Comparison of ENCODE assay signal across 11 cellular contexts in the genomic region with DNA sequence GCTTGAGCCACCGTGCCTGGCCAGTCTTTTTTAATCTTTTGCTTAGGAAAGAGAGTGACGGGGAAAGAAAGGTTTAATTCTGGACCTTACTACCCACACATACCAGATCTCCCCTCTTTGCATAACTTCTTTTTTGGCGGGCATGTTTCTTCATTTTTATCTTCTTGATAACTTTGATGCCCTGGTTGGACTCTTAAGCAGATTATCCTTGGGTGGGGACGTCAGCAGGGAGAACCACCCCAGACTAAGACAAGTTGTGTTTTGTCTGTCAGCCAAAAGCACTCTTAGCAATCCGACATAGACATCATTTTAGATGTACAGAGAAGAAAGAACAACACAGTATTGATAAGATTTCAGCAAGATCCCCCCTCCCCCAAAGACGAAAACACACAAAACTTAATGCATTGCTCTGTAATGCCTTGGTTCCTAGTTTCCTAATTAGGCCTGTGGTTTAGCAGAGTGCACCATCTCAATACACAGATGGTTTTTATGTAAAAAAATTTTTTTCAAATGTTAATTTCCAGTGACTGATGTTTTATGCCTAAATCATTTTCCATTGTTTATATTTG.
A peak's percentile ranks its signal among the peaks of the same experiment; 100 is the strongest.
DNase-seq lines count a peak whose midpoint lies in the region; ATAC-seq and TF ChIP-seq lines count a peak whose summit lies in the region.
"Had no signal": no experiment of that assay in that cellular context is flagged by ENCODE, and none has a peak within 500 bp of the region (broad histone marks: within the 10 kb centered on the region; RNA-seq: fewer than 3 reads in every experiment).

No MANE protein-coding gene starts in this region.

- peaks cover 13% of the 10 kb centered on the region for H3K36me3 Mint-ChIP-seq in CD4-positive, CD25-positive, alpha-beta regulatory T cell

- H3K36me3 ChIP-seq in CD4-positive, CD25-positive, alpha-beta regulatory T cell (ENCODE audit: control insufficient read depth, insufficient read depth, low read length): peaks cover 5% of the 10 kb centered on the region
- H3K36me3 ChIP-seq in mucosa of descending colon (ENCODE audit: low read depth): no peaks in the 10 kb centered on the region

- peak overlapping the region; percentile 2 for H3K4me3 ChIP-seq in CD4-positive, CD25-positive, alpha-beta regulatory T cell (ENCODE audit: low read depth, low read length)
- H3K4me3 ChIP-seq in Jurkat, Clone E6-1 (ENCODE audit: low read length): peak overlapping the region; percentile 24
- H3K4me3 ChIP-seq in mucosa of descending colon: no peak overlapping the region

- peak overlapping the region; percentile 8 to 82 (median 56) for H3K27ac Mint-ChIP-seq in CD4-positive, CD25-positive, alpha-beta regulatory T cell

- TF ChIP-seq CTCF in mucosa of descending colon (IDR thresholded peaks at IDR 0.05): no peak

- H3K27me3 Mint-ChIP-seq in CD4-positive, CD25-positive, alpha-beta regulatory T cell: no peaks in the 10 kb centered on the region
- H3K27me3 Mint-ChIP-seq: CD4-positive, alpha-beta memory T cell had no signal

- intact Hi-C loops in mucosa of descending colon (cut with DNase I, micrococcal nuclease): no loop called here

- H3K27ac ChIP-seq in CD4-positive, CD25-positive, alpha-beta regulatory T cell (ENCODE audit: insufficient read depth, low read length, poor library complexity, severe bottlenecking): no peak overlapping the region

- H3K4me3 Mint-ChIP-seq in CD4-positive, CD25-positive, alpha-beta regulatory T cell: peak overlapping the region in 3 of 4 donors; percentile 26 to 74 (median 50)

- H3K9me3 Mint-ChIP-seq in CD4-positive, CD25-positive, alpha-beta regulatory T cell: no peaks in the 10 kb centered on the region
- H3K9me3 Mint-ChIP-seq: CD4-positive, alpha-beta memory T cell had no signal

- peaks cover 32% of the 10 kb centered on the region for H3K4me1 ChIP-seq in CD4-positive, CD25-positive, alpha-beta regulatory T cell (ENCODE audit: control insufficient read depth, insufficient read depth, low read length, poor library complexity, severe bottlenecking)
- no peaks in the 10 kb centered on the region for H3K4me1 ChIP-seq in mucosa of descending colon (ENCODE audit: low read depth)

- no peak for ATAC-seq in CD4-positive, CD25-positive, alpha-beta regulatory T cell (ENCODE audit: low read depth in 2 of 2)
- peak; percentile 40 for ATAC-seq in GM19351 (IDR thresholded peaks at IDR 0.05; ENCODE audit: unreplicated experiment)
- ATAC-seq in HG03097 (IDR thresholded peaks at IDR 0.05; ENCODE audit: low FRiP score, unreplicated experiment): no peak
- ATAC-seq in mucosa of descending colon: no peak

- peaks cover 22 to 70% (median 52%) of the 10 kb centered on the region in 4 donors for H3K4me1 Mint-ChIP-seq in CD4-positive, CD25-positive, alpha-beta regulatory T cell

- no peaks in the 10 kb centered on the region for H3K9me3 ChIP-seq in CD4-positive, CD25-positive, alpha-beta regulatory T cell (ENCODE audit: control insufficient read depth in 2 of 2, low read length in 2 of 2)
- no peaks in the 10 kb centered on the region for H3K9me3 ChIP-seq in mucosa of descending colon

- H3K27me3 ChIP-seq in CD4-positive, CD25-positive, alpha-beta regulatory T cell (ENCODE audit: control insufficient read depth, insufficient read depth, low read length): no peaks in the 10 kb centered on the region

- DNase-seq in CD4-positive, CD25-positive, alpha-beta regulatory T cell: no peak
- no peak for DNase-seq in Jurkat, Clone E6-1 (ENCODE audit: low read depth, low spot score)
- DNase-seq in germinal center (ENCODE audit: low spot score) (peak; percentile 47), occipital lobe (lab: John Stamatoyannopoulos, UW) (no peak), mucosa of descending colon (no peak)
- no peak for DNase-seq in activated naive CD4-positive, alpha-beta T cell treated with anti-CD3 and anti-CD28 coated beads, Interleukin-2, amount 50 U/mL, for 16 hours
- DNase-seq: CD4-positive, alpha-beta memory T cell; effector memory CD4-positive, alpha-beta T cell; left cardiac atrium had no signal
